In the genomic region with DNA sequence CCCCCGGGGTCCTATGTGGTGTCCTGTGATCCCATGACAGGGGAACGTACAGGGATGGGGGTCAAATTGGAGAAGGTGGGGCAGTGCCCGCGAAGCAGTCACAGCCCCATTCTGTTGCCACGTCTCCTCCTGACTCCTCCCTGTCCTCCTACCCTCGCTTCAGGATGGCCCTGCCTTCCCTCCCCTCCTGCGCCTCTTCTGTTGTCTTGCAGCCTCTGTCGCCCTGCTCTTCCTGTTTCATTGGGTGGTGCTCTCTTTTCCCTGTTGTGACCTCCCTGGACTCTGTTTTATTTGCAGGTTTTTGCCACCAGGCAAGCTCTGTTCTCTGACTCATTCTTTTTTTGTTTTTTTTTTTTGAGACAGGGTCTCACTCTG, we compare ENCODE assay signal across 1 cellular context.
A peak's percentile ranks its signal among the peaks of the same experiment; 100 is the strongest.
TF ChIP-seq lines count a peak whose summit lies in the region.

No MANE protein-coding gene starts in this region.

TF ChIP-seq in HepG2, 621 proteins besides CTCF, POLR2A, EP300 and RAD21:
- 0 out of 2 replicates have a peak, but pooled peaks have one; percentile 43 for TF ChIP-seq ELF3 (CRISPR knock-in tag; IDR thresholded peaks at IDR 0.05)
- TF ChIP-seq AGO2 (optimal IDR thresholded peaks at IDR 0.05; ENCODE audit: low read depth, low read length), result no peak
- no peak for TF ChIP-seq ZBTB3 (CRISPR knock-in tag; IDR thresholded peaks at IDR 0.05; ENCODE audit: borderline replicate concordance, low read depth)
- peak; percentile 37; the same call in 1 of the 2 replicates for TF ChIP-seq ZNF263 (CRISPR knock-in tag; IDR thresholded peaks at IDR 0.05)
- TF ChIP-seq HNRNPUL1 (IDR thresholded peaks at IDR 0.05; ENCODE audit: low read depth, low read length), result no peak
- no peak for TF ChIP-seq ZNF33B (CRISPR knock-in tag; IDR thresholded peaks at IDR 0.05)
- no peak for TF ChIP-seq ZNF253 (CRISPR knock-in tag; IDR thresholded peaks at IDR 0.05; ENCODE audit: borderline replicate concordance)
- no peak for TF ChIP-seq DR1 (CRISPR knock-in tag; IDR thresholded peaks at IDR 0.05)
- TF ChIP-seq, protein P1, sequence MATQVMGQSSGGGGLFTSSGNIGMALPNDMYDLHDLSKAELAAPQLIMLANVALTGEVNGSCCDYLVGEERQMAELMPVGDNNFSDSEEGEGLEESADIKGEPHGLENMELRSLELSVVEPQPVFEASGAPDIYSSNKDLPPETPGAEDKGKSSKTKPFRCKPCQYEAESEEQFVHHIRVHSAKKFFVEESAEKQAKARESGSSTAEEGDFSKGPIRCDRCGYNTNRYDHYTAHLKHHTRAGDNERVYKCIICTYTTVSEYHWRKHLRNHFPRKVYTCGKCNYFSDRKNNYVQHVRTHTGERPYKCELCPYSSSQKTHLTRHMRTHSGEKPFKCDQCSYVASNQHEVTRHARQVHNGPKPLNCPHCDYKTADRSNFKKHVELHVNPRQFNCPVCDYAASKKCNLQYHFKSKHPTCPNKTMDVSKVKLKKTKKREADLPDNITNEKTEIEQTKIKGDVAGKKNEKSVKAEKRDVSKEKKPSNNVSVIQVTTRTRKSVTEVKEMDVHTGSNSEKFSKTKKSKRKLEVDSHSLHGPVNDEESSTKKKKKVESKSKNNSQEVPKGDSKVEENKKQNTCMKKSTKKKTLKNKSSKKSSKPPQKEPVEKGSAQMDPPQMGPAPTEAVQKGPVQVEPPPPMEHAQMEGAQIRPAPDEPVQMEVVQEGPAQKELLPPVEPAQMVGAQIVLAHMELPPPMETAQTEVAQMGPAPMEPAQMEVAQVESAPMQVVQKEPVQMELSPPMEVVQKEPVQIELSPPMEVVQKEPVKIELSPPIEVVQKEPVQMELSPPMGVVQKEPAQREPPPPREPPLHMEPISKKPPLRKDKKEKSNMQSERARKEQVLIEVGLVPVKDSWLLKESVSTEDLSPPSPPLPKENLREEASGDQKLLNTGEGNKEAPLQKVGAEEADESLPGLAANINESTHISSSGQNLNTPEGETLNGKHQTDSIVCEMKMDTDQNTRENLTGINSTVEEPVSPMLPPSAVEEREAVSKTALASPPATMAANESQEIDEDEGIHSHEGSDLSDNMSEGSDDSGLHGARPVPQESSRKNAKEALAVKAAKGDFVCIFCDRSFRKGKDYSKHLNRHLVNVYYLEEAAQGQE (IDR thresholded peaks at IDR 0.05; ENCODE audit: borderline replicate concordance in 1 of 2, low read depth in 1 of 2, low read length in 2 of 2), result no peak
- TF ChIP-seq GABPB1 (CRISPR knock-in tag; IDR thresholded peaks at IDR 0.05), result no peak
- no peak for TF ChIP-seq SMAD9 (CRISPR knock-in tag; IDR thresholded peaks at IDR 0.05)
